Comparison of ENCODE assay signal across 7 cellular contexts in the genomic region with DNA sequence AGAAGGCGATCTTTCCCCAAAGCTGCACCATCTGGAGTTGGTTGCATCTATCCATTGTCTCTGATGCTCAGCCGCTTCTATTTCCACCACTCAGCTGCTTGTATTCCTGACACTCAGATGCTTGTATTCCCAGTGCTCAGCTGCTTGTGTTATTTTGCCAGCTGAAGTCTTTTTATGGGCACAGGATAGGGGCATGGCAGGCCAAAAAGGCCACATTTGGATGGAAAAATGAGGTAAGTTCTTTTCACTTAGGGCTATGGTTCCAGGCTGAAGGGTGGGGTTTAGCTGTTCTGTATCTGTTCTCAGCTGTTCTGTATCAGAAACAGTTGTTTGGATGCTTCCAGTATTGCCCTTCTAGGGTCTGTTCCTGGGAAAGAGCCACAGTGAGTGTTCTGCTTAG.
"Had no signal": no experiment of that assay in that cellular context is flagged by ENCODE, and none has a peak within 500 bp of the region (broad histone marks: within the 10 kb centered on the region; RNA-seq: fewer than 3 reads in every experiment).

No MANE protein-coding gene starts in this region.

- H3K27ac ChIP-seq: HL-60 had no signal

- H3K36me3 ChIP-seq: HAP-1 had no signal

- H3K4me2 ChIP-seq: GM23338 had no signal

- FAIRE-seq: HepG2 had no signal

- H3K4me3 ChIP-seq: GM23338, HAP-1 had no signal

- ATAC-seq: GM23338, HCT116, HepG2 had no signal

- H2AFZ ChIP-seq: GM23338 had no signal

- H3K4me1 ChIP-seq: HAP-1 had no signal

- DNase-seq: H7, HFFc6 had no signal
